In genomic region chr2:27571681-27572080, GRCh38 we compare ENCODE assay signal across 35 cellular contexts.
"Had no signal": no experiment of that assay in that cellular context is flagged by ENCODE, and none has a peak within 500 bp of the region (broad histone marks: within the 10 kb centered on the region; RNA-seq: fewer than 3 reads in every experiment).

No MANE protein-coding gene starts in this region.

- H3K27ac Mint-ChIP-seq: activated B cell treated with CpG ODN at 0.5 μM for 24 hours; activated CD4-positive, alpha-beta memory T cell treated with anti-CD3 and anti-CD28 coated beads for 36 hours; activated CD4-positive, alpha-beta T cell treated with anti-CD3 and anti-CD28 coated beads, Interleukin-2, amount 10 ng/mL, durations not matched to agents 24 days and 14 days; activated CD8-positive, alpha-beta T cell treated with anti-CD3 and anti-CD28 coated beads for 36 hours; activated naive CD4-positive, alpha-beta T cell treated with anti-CD3 and anti-CD28 coated beads for 36 hours; activated naive CD4-positive, alpha-beta T cell treated with anti-CD3 and anti-CD28 coated beads, Interleukin-2, amount 50 U/mL, for 72 hours; activated naive CD8-positive, alpha-beta T cell treated with anti-CD3 and anti-CD28 coated beads for 36 hours; activated T-cell treated with anti-CD3 and anti-CD28 coated beads, Interleukin-2, amount 50 U/mL, for 72 hours; activated T-helper 1 cell treated with anti-CD3 and anti-CD28 coated beads, Interleukin-12 subunit alpha, Interleukin-12 subunit beta, Interleukin-2, Interleukin-4 antibody, amounts not matched to agents 30 ng/mL and 10 ng/mL and 1 ng/mL, durations not matched to agents 14 hours and 24 hours and 36 hours; activated T-helper 17 cell treated with anti-CD3 and anti-CD28 coated beads, Interleukin-2, amount 50 U/mL, for 72 hours; T-helper 1 cell treated with Interleukin-12 subunit alpha and Interleukin-12 subunit beta and Interleukin-4 antibody, amounts not matched to agents 30 μg/mL and 1 μg/mL, for 36 hours; T-helper 2 cell treated with Interferon-gamma antibody and Interleukin-4, amounts not matched to agents 5 μg/mL and 100 μg/mL, for 36 hours had no signal

- FAIRE-seq: astrocyte, TTC549 had no signal

- H3K4me3 ChIP-seq: adrenal gland, body of pancreas, breast epithelium had no signal

- H3K27ac ChIP-seq: adrenal gland, body of pancreas, brain microvascular endothelial cell, breast epithelium, VCaP had no signal

- DNase-seq: activated B cell treated with CpG ODN at 0.5 μM for 24 hours; activated CD4-positive, alpha-beta memory T cell treated with anti-CD3 and anti-CD28 coated beads for 36 hours; activated CD4-positive, alpha-beta T cell treated with anti-CD3 and anti-CD28 coated beads for 4 hours; activated CD4-positive, alpha-beta T cell treated with anti-CD3 and anti-CD28 coated beads, Interleukin-2, amount 10 ng/mL, durations not matched to agents 24 days and 14 days; activated CD4-positive, alpha-beta T cell treated with anti-CD3 and anti-CD28 coated beads, Interleukin-2, amount 50 U/mL, for 1 hour; activated CD4-positive, alpha-beta T cell treated with anti-CD3 and anti-CD28 coated beads, Interleukin-2, amount 50 U/mL, for 4 hours; activated CD4-positive, CD25-positive, alpha-beta regulatory T cell treated with anti-CD3 and anti-CD28 coated beads, Interleukin-2, amount 50 U/mL, for 72 hours; activated CD8-positive, alpha-beta memory T cell treated with anti-CD3 and anti-CD28 coated beads, Interleukin-2, amount 50 U/mL, for 4 hours; activated CD8-positive, alpha-beta T cell treated with anti-CD3 and anti-CD28 coated beads for 36 hours; activated effector memory CD4-positive, alpha-beta T cell treated with anti-CD3 and anti-CD28 coated beads, Interleukin-2, amount 50 U/mL, for 16 hours; activated naive CD4-positive, alpha-beta T cell; activated naive CD4-positive, alpha-beta T cell treated with anti-CD3 and anti-CD28 coated beads for 36 hours; activated naive CD4-positive, alpha-beta T cell treated with anti-CD3 and anti-CD28 coated beads, Interleukin-2, amount 50 U/mL, for 16 hours; activated naive CD8-positive, alpha-beta T cell treated with anti-CD3 and anti-CD28 coated beads for 36 hours; activated T-cell treated with anti-CD3 and anti-CD28 coated beads for 4 hours; activated T-cell treated with anti-CD3 and anti-CD28 coated beads, Interleukin-2, amount 50 U/mL, for 1 hour; activated T-cell treated with anti-CD3 and anti-CD28 coated beads, Interleukin-2, amount 50 U/mL, for 4 hours; activated T-cell treated with anti-CD3 and anti-CD28 coated beads, Interleukin-2, amount 50 U/mL, for 72 hours; adrenal gland; amniotic stem cell; aorta; body of pancreas; brain microvascular endothelial cell; central memory CD4-positive, alpha-beta T cell; T-helper 1 cell; T-helper 9 cell had no signal

- H3K27me3 ChIP-seq: adrenal gland, body of pancreas, brain microvascular endothelial cell, breast epithelium had no signal

- H3K9me3 Mint-ChIP-seq: activated T-helper 1 cell treated with anti-CD3 and anti-CD28 coated beads, Interleukin-12 subunit alpha, Interleukin-12 subunit beta, Interleukin-2, Interleukin-4 antibody, amounts not matched to agents 30 ng/mL and 10 ng/mL and 1 ng/mL, durations not matched to agents 14 hours and 24 hours and 36 hours had no signal

- H3K4me3 Mint-ChIP-seq: activated B cell treated with CpG ODN at 0.5 μM for 24 hours; activated CD4-positive, alpha-beta memory T cell treated with anti-CD3 and anti-CD28 coated beads for 36 hours; activated CD4-positive, alpha-beta T cell treated with anti-CD3 and anti-CD28 coated beads, Interleukin-2, amount 10 ng/mL, durations not matched to agents 24 days and 14 days; activated CD8-positive, alpha-beta T cell treated with anti-CD3 and anti-CD28 coated beads for 36 hours; activated naive CD4-positive, alpha-beta T cell treated with anti-CD3 and anti-CD28 coated beads for 36 hours; activated naive CD8-positive, alpha-beta T cell treated with anti-CD3 and anti-CD28 coated beads for 36 hours; activated T-cell treated with anti-CD3 and anti-CD28 coated beads, Interleukin-2, amount 50 U/mL, for 4 hours; activated T-cell treated with anti-CD3 and anti-CD28 coated beads, Interleukin-2, amount 50 U/mL, for 72 hours; activated T-helper 1 cell treated with anti-CD3 and anti-CD28 coated beads, Interleukin-12 subunit alpha, Interleukin-12 subunit beta, Interleukin-2, Interleukin-4 antibody, amounts not matched to agents 30 ng/mL and 10 ng/mL and 1 ng/mL, durations not matched to agents 14 hours and 24 hours and 36 hours; activated T-helper 17 cell treated with anti-CD3 and anti-CD28 coated beads, Interleukin-2, amount 50 U/mL, for 72 hours; T-helper 1 cell treated with Interleukin-12 subunit alpha and Interleukin-12 subunit beta and Interleukin-4 antibody, amounts not matched to agents 30 μg/mL and 1 μg/mL, for 36 hours; T-helper 2 cell treated with Interferon-gamma antibody and Interleukin-4, amounts not matched to agents 5 μg/mL and 100 μg/mL, for 36 hours had no signal

- H3K4me1 ChIP-seq: adrenal gland, body of pancreas, breast epithelium had no signal

- H3K36me3 ChIP-seq: adrenal gland, brain microvascular endothelial cell, breast epithelium had no signal

- ATAC-seq: activated CD8-positive, alpha-beta T cell treated with anti-CD3 and anti-CD28 coated beads for 36 hours; activated T-cell treated with anti-CD3 and anti-CD28 coated beads, Interleukin-2, amount 50 U/mL, for 72 hours; activated T-helper 17 cell treated with anti-CD3 and anti-CD28 coated beads, Interleukin-2, amount 50 U/mL, for 72 hours; body of pancreas had no signal

- H3K4me1 Mint-ChIP-seq: activated B cell treated with CpG ODN at 0.5 μM for 24 hours; activated CD4-positive, alpha-beta T cell treated with anti-CD3 and anti-CD28 coated beads, Interleukin-2, amount 10 ng/mL, durations not matched to agents 24 days and 14 days; activated naive CD8-positive, alpha-beta T cell treated with anti-CD3 and anti-CD28 coated beads for 36 hours had no signal
